Comparison of ENCODE assay signal across 8 cellular contexts in genomic region chr14:73752297-73752992, GRCh38. TPM values are rescaled to one million over a fixed set of nuclear protein-coding genes. Genes with fewer than 3 reads are reported as not detected.
A peak's percentile ranks its signal among the peaks of the same experiment; 100 is the strongest.
DNase-seq lines count a peak whose midpoint lies in the region; ATAC-seq lines count a peak whose summit lies in the region.

No MANE protein-coding gene starts in this region.

- no peaks in the 10 kb centered on the region for H3K27me3 ChIP-seq in rectal smooth muscle tissue (ENCODE audit: control insufficient read depth, insufficient read depth, low read length)

- H3K4me3 ChIP-seq in rectal smooth muscle tissue (ENCODE audit: low read length), result peak overlapping the region; percentile 42

- H3K4me3 Mint-ChIP-seq in IgD-negative memory B cell, result peak overlapping the region; percentile 65 to 94 (median 86)

- peak overlapping the region; percentile 86 to 100 (median 98) for H3K27ac Mint-ChIP-seq in IgD-negative memory B cell

- H3K9ac ChIP-seq in rectal smooth muscle tissue (ENCODE audit: low read length), result peak overlapping the region; percentile 14

- DNase-seq in CD1c-positive myeloid dendritic cell (ENCODE audit: extremely low spot score), result peak; percentile 50
- DNase-seq in activated naive CD4-positive, alpha-beta T cell treated with Interleukin-2 at 50 U/mL for 16 hours, result peak; percentile 48
- peak; percentile 98 for DNase-seq in foreskin melanocyte
- DNase-seq in kidney glomerular epithelial cell (lab: John Stamatoyannopoulos, UW), result no peak

- H3K4me1 ChIP-seq in rectal smooth muscle tissue (ENCODE audit: control insufficient read depth, insufficient read depth, low read length), result peaks cover 80% of the 10 kb centered on the region

- ATAC-seq in HG03439 (IDR thresholded peaks at IDR 0.05; ENCODE audit: unreplicated experiment), result no peak
- ATAC-seq in HG03280 (IDR thresholded peaks at IDR 0.05; ENCODE audit: unreplicated experiment), result no peak

- peaks cover 7% of the 10 kb centered on the region for H3K36me3 Mint-ChIP-seq in IgD-negative memory B cell

- no peaks in the 10 kb centered on the region for H3K36me3 ChIP-seq in rectal smooth muscle tissue (ENCODE audit: control insufficient read depth, insufficient read depth, low read length)

- H3K9me3 Mint-ChIP-seq in IgD-negative memory B cell, result no peaks in the 10 kb centered on the region

- H3K27me3 Mint-ChIP-seq in IgD-negative memory B cell, result peaks cover 2% of the 10 kb centered on the region

- peak overlapping the region; percentile 86 for H3K27ac ChIP-seq in rectal smooth muscle tissue (ENCODE audit: low read depth, low read length)

- H3K4me1 Mint-ChIP-seq in IgD-negative memory B cell, result peaks cover 76 to 88% (median 86%) of the 10 kb centered on the region in 3 donors

RNA-seq across cellular contexts. Expression of gene PNMA1, which starts 38.3 kb away (rescaled TPM):
- 20.9 TPM for polyA plus RNA-seq in IgD-negative memory B cell
